Comparison of ENCODE assay signal across 15 cellular contexts in genomic region chr19:1164684-1165531, GRCh38. TPM values are rescaled to one million over a fixed set of nuclear protein-coding genes. Genes with fewer than 3 reads are reported as not detected.
DNase-seq lines count a peak whose midpoint lies in the region; ATAC-seq and TF ChIP-seq lines count a peak whose summit lies in the region.
"Had no signal": no experiment of that assay in that cellular context is flagged by ENCODE, and none has a peak within 500 bp of the region (broad histone marks: within the 10 kb centered on the region; RNA-seq: fewer than 3 reads in every experiment).

No MANE protein-coding gene starts in this region.

- BruUV-seq in Panc1 (replicated peaks; lab: Mats Ljungman, UMichigan), result no TSS peak

- no peak for TF ChIP-seq CTCF in C4-2B (conservative IDR thresholded peaks at IDR 0.05)
- TF ChIP-seq CTCF in Panc1 (IDR thresholded peaks at IDR 0.05), result no peak
- no peak for TF ChIP-seq CTCF in psoas muscle (IDR thresholded peaks at IDR 0.05)

- no peak for DNase-seq in Panc1 (ENCODE audit: low read depth, low spot score)
- DNase-seq in right cardiac atrium, result peak; percentile 32 to 71 (median 61)
- DNase-seq in psoas muscle, result peak; percentile 31 to 60
- DNase-seq in posterior cingulate gyrus, result no peak
- DNase-seq in dermis blood vessel endothelial cell, result no peak
- DNase-seq: activated CD4-positive, alpha-beta T cell treated with anti-CD3 and anti-CD28 coated beads, Interleukin-2, amount 50 U/mL, for 4 hours; activated T-cell treated with anti-CD3 and anti-CD28 coated beads, Interleukin-2, amount 50 U/mL, for 24 hours; BE2C; DMS 273 treated with DMSO at 0.1 percent for 48 hours; NCI-H526 treated with DMSO at 0.1 percent for 48 hours; testis had no signal

- H3K36me3 ChIP-seq in Panc1 (ENCODE audit: control insufficient read depth, insufficient read depth, low read length) (no peaks in the 10 kb centered on the region), psoas muscle (ENCODE audit: insufficient read depth in 1 of 2, low read depth in 1 of 2) (no peaks in the 10 kb centered on the region)

- H3K4me1 ChIP-seq in Panc1 (ENCODE audit: control insufficient read depth, insufficient read depth, low read length), result peaks cover 40% of the 10 kb centered on the region
- peaks cover 2% of the 10 kb centered on the region for H3K4me1 ChIP-seq in right cardiac atrium (ENCODE audit: control insufficient read depth, insufficient read depth, low read length)
- peaks cover 20% of the 10 kb centered on the region for H3K4me1 ChIP-seq in psoas muscle

- POLR2A ChIA-PET in Panc1 (lab: Charles Lee), result no interaction called here

- intact Hi-C loops in Panc1 (cut with micrococcal nuclease; ENCODE audit: unreplicated experiment) (no loop called here), right cardiac atrium (cut with DNase I) (no loop called here), psoas muscle (cut with DNase I) (no loop called here), posterior cingulate gyrus (cut with DNase I) (no loop called here)

- H3K27ac ChIP-seq in C4-2B (peak overlapping the region; percentile 63), Panc1 (ENCODE audit: low read length) (peak overlapping the region; percentile 94), right cardiac atrium (ENCODE audit: low read length) (no peak overlapping the region), psoas muscle (peak overlapping the region; percentile 61)
- H3K27ac ChIP-seq: testis had no signal

- peak overlapping the region; percentile 16 to 31 for H3K4me3 ChIP-seq in Panc1 (ENCODE audit: low read depth in 2 of 2, low read length in 2 of 2)
- no peak overlapping the region for H3K4me3 ChIP-seq in right cardiac atrium (ENCODE audit: low read length)
- H3K4me3 ChIP-seq in psoas muscle, result no peak overlapping the region
- H3K4me3 ChIP-seq: testis had no signal

- no peaks in the 10 kb centered on the region for H3K27me3 ChIP-seq in Panc1 (ENCODE audit: control insufficient read depth, insufficient read depth, low read length)
- H3K27me3 ChIP-seq in right cardiac atrium (ENCODE audit: control insufficient read depth, insufficient read depth), result no peaks in the 10 kb centered on the region
- H3K27me3 ChIP-seq in psoas muscle (ENCODE audit: insufficient read depth in 3 of 3, low read length in 2 of 3), result no peaks in the 10 kb centered on the region
- H3K27me3 ChIP-seq: BE2C, testis had no signal

- ATAC-seq in Panc1, result peak; percentile 12
- ATAC-seq in right cardiac atrium, result no peak
- peak in 3 of 4 donors; percentile 0 to 27 (median 5) for ATAC-seq in psoas muscle
- no peak for ATAC-seq in GM21619 (IDR thresholded peaks at IDR 0.05; ENCODE audit: unreplicated experiment)
- no peak for ATAC-seq in GM21528 (IDR thresholded peaks at IDR 0.05; ENCODE audit: low FRiP score, unreplicated experiment)
- ATAC-seq: SK-N-SH treated with all-trans-retinoic acid at 6 μM for 48 hours had no signal

- H3K9me3 ChIP-seq in Panc1 (ENCODE audit: control insufficient read depth, insufficient read depth, low read depth, low read length) (no peaks in the 10 kb centered on the region), right cardiac atrium (ENCODE audit: control insufficient read depth, low read length) (no peaks in the 10 kb centered on the region), psoas muscle (no peaks in the 10 kb centered on the region)
- H3K9me3 ChIP-seq: BE2C, testis had no signal

- in situ Hi-C loops in Panc1 (cut with HindIII; ENCODE audit: low pct_unique_long_range_greater_than_20kb, low sequenced_read_pairs), result no loop called here

- WGBS in right cardiac atrium, result 82% methylated on average over 21 of the region's 21 CpGs
- 75 to 85% (median 83%) methylated on average over 18 to 21 of the region's 21 CpGs for WGBS in psoas muscle, 3 donors

- CTCF ChIA-PET in Panc1 (lab: Charles Lee), result no interaction called here

RNA-seq across cellular contexts. Expression of gene SBNO2, which starts 9.2 kb away (rescaled TPM):
- total RNA-seq in Panc1 (2021; ENCODE audit: unreplicated experiment) (101 TPM), right cardiac atrium (10 to 100 TPM; 18.0 to 44.5 (median 20.5) TPM), psoas muscle (100 to 1,000 TPM in 1 of 4 donors, 10 to 100 TPM in 3; 20.9 to 138 (median 76.9) TPM), dermis blood vessel endothelial cell (37.1 and 52.2 TPM in 2 replicates)
- polyA plus RNA-seq in Panc1 (2012; ENCODE audit: insufficient read length), result 92.5 TPM
- polyA plus RNA-seq in right cardiac atrium (13.4 TPM), psoas muscle (10 to 100 TPM; 18.5 to 47.2 (median 20.2) TPM)

RNA-seq across cellular contexts. Expression of gene STK11, which starts 40.7 kb away (rescaled TPM):
- total RNA-seq in Panc1 (2021; ENCODE audit: unreplicated experiment) (116 TPM), right cardiac atrium (10 to 100 TPM; 56.9 to 62.0 (median 57.7) TPM), psoas muscle (10 to 100 TPM; 83.5 to 95.0 (median 88.3) TPM), dermis blood vessel endothelial cell (107 and 108 TPM in 2 replicates)
- 141 TPM for polyA plus RNA-seq in Panc1 (2012; ENCODE audit: insufficient read length)
- polyA plus RNA-seq in right cardiac atrium (64.5 TPM), psoas muscle (100 to 1,000 TPM in 1 of 3 donors, 10 to 100 TPM in 2; 64.9 to 133 (median 83.4) TPM)

Comparison
In these comparisons a context has a peak if more than half of its experiments do, and no peak if none do; other contexts are left out.
1. ATAC-seq: peak in Panc1 (single experiment) and psoas muscle (3 of 4); none in right cardiac atrium (0 of 2), GM21619 (single experiment) and GM21528 (single experiment).
2. DNase-seq: peak in right cardiac atrium (3 of 3) and psoas muscle (2 of 2); none in Panc1 (single experiment), posterior cingulate gyrus (0 of 10) and dermis blood vessel endothelial cell (single experiment).
3. H3K4me3 ChIP-seq: peak in Panc1 (2 of 2); none in right cardiac atrium (single experiment) and psoas muscle (single experiment).